In the genomic region with DNA sequence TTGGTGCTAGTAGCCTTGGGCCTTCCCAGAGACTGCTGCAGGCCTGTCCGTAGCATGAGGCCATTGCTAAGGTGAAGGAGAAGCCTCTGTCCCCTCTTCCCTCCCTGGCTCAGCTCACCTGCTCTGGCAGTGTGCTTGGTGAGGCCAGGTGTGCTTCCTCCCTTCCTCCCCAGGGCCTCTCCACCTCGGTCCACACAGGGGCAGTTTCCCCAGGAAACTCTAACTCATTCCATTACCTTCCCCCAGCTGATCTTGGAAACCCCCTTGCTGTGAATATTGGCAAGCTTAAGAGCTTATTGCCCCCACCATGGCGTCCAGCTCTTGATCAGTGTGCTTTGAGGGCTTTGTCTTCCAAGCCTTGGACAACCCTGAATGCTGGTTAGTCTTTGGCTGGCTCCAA, we compare ENCODE assay signal across 1 cellular context.
A peak's percentile ranks its signal among the peaks of the same experiment; 100 is the strongest.
TF ChIP-seq lines count a peak whose summit lies in the region.

No MANE protein-coding gene starts in this region.

TF ChIP-seq in GM12878, 131 proteins besides CTCF, POLR2A, EP300 and RAD21:
- TF ChIP-seq JUNB (IDR thresholded peaks at IDR 0.05) = peak; percentile 39
- TF ChIP-seq ETV6 (conservative IDR thresholded peaks at IDR 0.05 in 1 of 2, IDR thresholded peaks at IDR 0.05 in 1 of 2; ENCODE audit: borderline replicate concordance in 1 of 2, low read depth in 1 of 2) = peak in 1 of 2 experiments; percentile 36; a peak in 1 of 4 replicates
- no peak for TF ChIP-seq PKNOX1 (IDR thresholded peaks at IDR 0.05)
- TF ChIP-seq SRF (IDR thresholded peaks at IDR 0.05; ENCODE audit: low read depth in 2 of 2, low read length in 2 of 2) = no peak
- TF ChIP-seq YY1 (IDR thresholded peaks at IDR 0.05; ENCODE audit: low read depth, low read length) = peak; percentile 51; the same call in 1 of the 2 replicates
